Comparison of ENCODE assay signal across 10 cellular contexts in genomic region chr9:105205787-105206511, GRCh38. TPM values are rescaled to one million over a fixed set of nuclear protein-coding genes. Genes with fewer than 3 reads are reported as not detected.
DNase-seq lines count a peak whose midpoint lies in the region; ATAC-seq and TF ChIP-seq lines count a peak whose summit lies in the region.
"Had no signal": no experiment of that assay in that cellular context is flagged by ENCODE, and none has a peak within 500 bp of the region (broad histone marks: within the 10 kb centered on the region; RNA-seq: fewer than 3 reads in every experiment).

No MANE protein-coding gene starts in this region.

- WGBS in smooth muscle cell (ENCODE audit: low lambda C conversion rate): 93% methylated on average over 2 of the region's 2 CpGs

- H3K9me3 ChIP-seq in Caco-2 (no peaks in the 10 kb centered on the region), smooth muscle cell (replicated peaks; ENCODE audit: low read depth) (no peaks in the 10 kb centered on the region)

- BruUV-seq in Caco-2 (replicated peaks; lab: Mats Ljungman, UMichigan): no TSS peak

- peaks cover 4% of the 10 kb centered on the region for H3K4me1 Mint-ChIP-seq in Caco-2 (ENCODE audit: low read depth, unreplicated experiment)

- peak overlapping the region; percentile 77 for H3K27ac ChIP-seq in RWPE1
- no peak overlapping the region for H3K27ac ChIP-seq in smooth muscle cell (ENCODE audit: low read depth)

- no peaks in the 10 kb centered on the region for H3K9me3 Mint-ChIP-seq in Caco-2 (ENCODE audit: unreplicated experiment)

- H3K27me3 Mint-ChIP-seq in Caco-2 (ENCODE audit: insufficient read depth, unreplicated experiment): no peaks in the 10 kb centered on the region

- H3K36me3 Mint-ChIP-seq in Caco-2 (ENCODE audit: insufficient read depth, unreplicated experiment): no peaks in the 10 kb centered on the region

- intact Hi-C loops in Caco-2 (cut with micrococcal nuclease; ENCODE audit: unreplicated experiment): no loop called here

- no peak for TF ChIP-seq CTCF in AG04449 (IDR thresholded peaks at IDR 0.05; ENCODE audit: insufficient read depth, low read length, missing control alignments)
- TF ChIP-seq CTCF in RWPE1 (conservative IDR thresholded peaks at IDR 0.05; ENCODE audit: low read depth): no peak
- no peak for TF ChIP-seq CTCF in fibroblast of the aortic adventitia (IDR thresholded peaks at IDR 0.05; ENCODE audit: insufficient read depth, low read length)
- no peak for TF ChIP-seq CTCF in Caco-2 (IDR thresholded peaks at IDR 0.05; ENCODE audit: insufficient read depth in 1 of 2, low read depth in 1 of 2, low read length in 1 of 2, severe bottlenecking in 1 of 2, unreplicated experiment in 1 of 2)
- TF ChIP-seq CTCF in smooth muscle cell (IDR thresholded peaks at IDR 0.05; ENCODE audit: borderline replicate concordance, insufficient read depth, poor library complexity, severe bottlenecking): no peak

- H3K79me2 ChIP-seq in smooth muscle cell (ENCODE audit: low read depth): no peaks in the 10 kb centered on the region

- H3K4me1 ChIP-seq in Caco-2 (no peaks in the 10 kb centered on the region), smooth muscle cell (ENCODE audit: low read depth) (no peaks in the 10 kb centered on the region)

- H4K20me1 ChIP-seq in smooth muscle cell (ENCODE audit: low read depth): no peaks in the 10 kb centered on the region

- no peak overlapping the region for H3K4me3 Mint-ChIP-seq in Caco-2 (ENCODE audit: unreplicated experiment)

- H3K4me2 ChIP-seq in smooth muscle cell: no peak overlapping the region

- H3K36me3 ChIP-seq in Caco-2 (ENCODE audit: control insufficient read depth, insufficient read depth, low read length) (no peaks in the 10 kb centered on the region), smooth muscle cell (ENCODE audit: low read depth) (no peaks in the 10 kb centered on the region)

- POLR2A ChIA-PET in AG04449 (lab: Yijun Ruan, JAX) (no interaction called here), RWPE1 (lab: Yijun Ruan, JAX; ENCODE audit: low non-redundant PET) (no interaction called here), Caco-2 (lab: Charles Lee) (interaction anchor here (0.6 kb wide), 1 partner anchor 242 kb away, joined by 3 read pairs; no protein-coding TSS in a partner anchor)

- CTCF ChIA-PET in AG04449 (lab: Yijun Ruan, JAX) (interaction anchor here (1.2 to 1.4 kb wide), 2 partner anchors 19 kb away, joined by 3 to 4 read pairs; no protein-coding TSS in a partner anchor), RWPE1 (lab: Yijun Ruan, JAX) (no interaction called here), Caco-2 (lab: Charles Lee) (no interaction called here)

- DNase-seq in AG04449 (ENCODE audit: low read depth, low spot score): peak; percentile 75
- DNase-seq in RWPE1 (ENCODE audit: low spot score): peak; percentile 42
- DNase-seq in fibroblast of the aortic adventitia (ENCODE audit: low read depth): peak; percentile 99
- peak; percentile 46 for DNase-seq in non-pigmented ciliary epithelial cell (ENCODE audit: low read depth)
- no peak for DNase-seq in Caco-2
- DNase-seq in smooth muscle cell (lab: John Stamatoyannopoulos, UW; ENCODE audit: unreplicated experiment): no peak
- no peak for DNase-seq in NCI-H2029 (lab: John Stamatoyannopoulos, UW)
- DNase-seq: activated effector memory CD4-positive, alpha-beta T cell treated with anti-CD3 and anti-CD28 coated beads, Interleukin-2, amount 50 U/mL, for 16 hours; NCI-H2227 treated with DMSO at 0.1 percent for 48 hours had no signal

- no peak overlapping the region for H3K9ac ChIP-seq in smooth muscle cell (ENCODE audit: low read depth)

- no peak for ATAC-seq in GM18870 (IDR thresholded peaks at IDR 0.05; ENCODE audit: unreplicated experiment)

- no peak overlapping the region for H3K27ac Mint-ChIP-seq in Caco-2 (ENCODE audit: unreplicated experiment)

- no peaks in the 10 kb centered on the region for H3F3A ChIP-seq in smooth muscle cell (ENCODE audit: low read depth)

- H3K4me3 ChIP-seq in AG04449 (ENCODE audit: low read depth, low read length) (no peak overlapping the region), fibroblast of the aortic adventitia (ENCODE audit: low read depth, low read length) (no peak overlapping the region), Caco-2 (ENCODE audit: low read depth, low read length) (no peak overlapping the region), smooth muscle cell (no peak overlapping the region)

- H3K27me3 ChIP-seq in Caco-2 (replicated peaks; ENCODE audit: control insufficient read depth, insufficient read depth, low read length): no peaks in the 10 kb centered on the region
- H3K27me3 ChIP-seq in smooth muscle cell (ENCODE audit: low read depth): no peaks in the 10 kb centered on the region

- H2AFZ ChIP-seq in smooth muscle cell (ENCODE audit: low read depth): no peak overlapping the region

RNA-seq across cellular contexts. Expression of gene SLC44A1, which starts 38.5 kb away (rescaled TPM):
- total RNA-seq in fibroblast of the aortic adventitia (ENCODE audit: low replicate concordance): 44.1 and 60.5 TPM in 2 replicates
- 45.8 and 46.3 TPM in 2 replicates for total RNA-seq in Caco-2 (2022)
- 22.2 and 27.8 TPM in 2 replicates for total RNA-seq in smooth muscle cell
- polyA plus RNA-seq in smooth muscle cell: 10.0 and 14.0 TPM in 2 replicates

Comparison
In these comparisons a context has a peak if more than half of its experiments do, and no peak if none do; other contexts are left out.
1. DNase-seq: peak in AG04449 (single experiment), RWPE1 (single experiment), fibroblast of the aortic adventitia (single experiment) and non-pigmented ciliary epithelial cell (single experiment); none in Caco-2 (0 of 2), smooth muscle cell (single experiment) and NCI-H2029 (single experiment).